In genomic region chr12:19299765-19300164, GRCh38 we compare ENCODE assay signal across 12 cellular contexts.
DNase-seq lines count a peak whose midpoint lies in the region; ATAC-seq, FAIRE-seq and TF ChIP-seq lines count a peak whose summit lies in the region.
"Had no signal": no experiment of that assay in that cellular context is flagged by ENCODE, and none has a peak within 500 bp of the region (broad histone marks: within the 10 kb centered on the region; RNA-seq: fewer than 3 reads in every experiment).

No MANE protein-coding gene starts in this region.

- peak; percentile 97 for ATAC-seq in foreskin keratinocyte
- no peak for ATAC-seq in HG02678 (IDR thresholded peaks at IDR 0.05; ENCODE audit: unreplicated experiment)
- no peak for ATAC-seq in HG02973 (IDR thresholded peaks at IDR 0.05; ENCODE audit: unreplicated experiment)

- H3K79me2 ChIP-seq in smooth muscle cell (ENCODE audit: low read depth), result no peaks in the 10 kb centered on the region

- FAIRE-seq in HTR-8/SVneo (lab: Jason Lieb, UNC), result peak; percentile 31

- DNase-seq in HTR-8/SVneo (ENCODE audit: insufficient read length, low spot score) (no peak), RWPE1 (ENCODE audit: low spot score) (peak; percentile 57), foreskin keratinocyte (peak; percentile 63 to 81), smooth muscle cell (lab: John Stamatoyannopoulos, UW; ENCODE audit: unreplicated experiment) (no peak), NCI-H1048 (lab: John Stamatoyannopoulos, UW) (no peak)
- DNase-seq: activated CD4-positive, alpha-beta T cell treated with anti-CD3 and anti-CD28 coated beads, Interleukin-2, amount 50 U/mL, for 48 hours; activated naive CD4-positive, alpha-beta T cell treated with anti-CD3 and anti-CD28 coated beads, Interleukin-2, amount 50 U/mL, for 16 hours; H7; naive B cell; NCI-H774 had no signal

- H3K9me3 ChIP-seq in smooth muscle cell (replicated peaks; ENCODE audit: low read depth), result no peaks in the 10 kb centered on the region

- H3K36me3 ChIP-seq in smooth muscle cell (ENCODE audit: low read depth), result no peaks in the 10 kb centered on the region

- no peak overlapping the region for H3K27ac ChIP-seq in RWPE1
- peak overlapping the region; percentile 22 for H3K27ac ChIP-seq in foreskin keratinocyte
- peak overlapping the region; percentile 84 for H3K27ac ChIP-seq in smooth muscle cell (ENCODE audit: low read depth)

- H3K27me3 ChIP-seq in foreskin keratinocyte (no peaks in the 10 kb centered on the region), smooth muscle cell (ENCODE audit: low read depth) (no peaks in the 10 kb centered on the region)

- 2% methylated on average over 3 of the region's 3 CpGs for WGBS in smooth muscle cell (ENCODE audit: low lambda C conversion rate)

- POLR2A ChIA-PET in RWPE1 (lab: Yijun Ruan, JAX; ENCODE audit: low non-redundant PET), result no interaction called here

- H3K4me3 ChIP-seq in smooth muscle cell, result no peak overlapping the region

- H2AFZ ChIP-seq in smooth muscle cell (ENCODE audit: low read depth), result no peak overlapping the region

- CTCF ChIA-PET in RWPE1 (lab: Yijun Ruan, JAX), result no interaction called here

- H3K9ac ChIP-seq in smooth muscle cell (ENCODE audit: low read depth), result peak overlapping the region; percentile 22

- TF ChIP-seq CTCF in RWPE1 (conservative IDR thresholded peaks at IDR 0.05; ENCODE audit: low read depth) (no peak), foreskin keratinocyte (conservative IDR thresholded peaks at IDR 0.05) (no peak), smooth muscle cell (IDR thresholded peaks at IDR 0.05; ENCODE audit: borderline replicate concordance, insufficient read depth, poor library complexity, severe bottlenecking) (no peak)

- H3F3A ChIP-seq in smooth muscle cell (ENCODE audit: low read depth), result peaks cover 7% of the 10 kb centered on the region

- no peaks in the 10 kb centered on the region for H4K20me1 ChIP-seq in smooth muscle cell (ENCODE audit: low read depth)

- H3K4me1 ChIP-seq in foreskin keratinocyte, result peaks cover 19% of the 10 kb centered on the region
- peaks cover 7% of the 10 kb centered on the region for H3K4me1 ChIP-seq in smooth muscle cell (ENCODE audit: low read depth)

- peak overlapping the region; percentile 52 for H3K4me2 ChIP-seq in smooth muscle cell

Comparison
In these comparisons a context has a peak if more than half of its experiments do, and no peak if none do; other contexts are left out.
1. DNase-seq: peak in RWPE1 (single experiment) and foreskin keratinocyte (2 of 2); none in HTR-8/SVneo (single experiment), smooth muscle cell (single experiment) and NCI-H1048 (single experiment).